Comparison of ENCODE assay signal across 9 cellular contexts in the genomic region with DNA sequence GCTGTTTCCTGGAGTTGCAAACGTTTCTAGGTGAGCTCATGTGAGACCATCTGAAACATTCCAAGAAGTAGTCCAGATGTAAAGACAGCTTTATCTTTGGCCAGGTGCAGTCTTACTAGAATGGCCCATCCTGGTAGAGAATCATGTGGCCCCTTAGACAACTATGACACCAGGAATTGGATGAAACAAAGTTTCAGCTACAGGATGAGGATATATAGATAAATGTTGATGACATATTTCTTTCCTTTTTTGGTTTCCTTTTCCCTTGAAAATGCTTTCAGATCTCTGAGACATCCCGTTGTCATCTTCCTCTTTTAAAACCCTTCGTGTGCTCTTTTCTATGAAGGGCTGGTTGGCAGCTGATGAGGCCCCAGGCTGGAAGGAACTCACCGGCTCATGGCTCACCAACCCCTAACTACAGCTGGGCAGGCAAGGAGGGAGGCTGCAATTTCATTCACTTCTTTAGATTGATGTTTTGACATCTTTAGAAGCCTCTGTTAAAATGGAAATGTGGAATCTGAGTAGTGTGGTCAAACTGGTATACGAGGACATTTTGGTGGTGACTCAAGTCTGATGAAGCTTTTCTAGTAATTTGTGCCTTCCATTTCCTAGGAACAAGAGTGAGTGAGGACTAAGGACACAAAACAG.
DNase-seq lines count a peak whose midpoint lies in the region; ATAC-seq, FAIRE-seq and TF ChIP-seq lines count a peak whose summit lies in the region.
"Had no signal": no experiment of that assay in that cellular context is flagged by ENCODE, and none has a peak within 500 bp of the region (broad histone marks: within the 10 kb centered on the region; RNA-seq: fewer than 3 reads in every experiment).

No MANE protein-coding gene starts in this region.

- H3K27me3 ChIP-seq in CD4-positive, CD25-positive, alpha-beta regulatory T cell (ENCODE audit: control insufficient read depth, insufficient read depth, low read length): no peaks in the 10 kb centered on the region

- peaks cover 12 to 21% (median 14%) of the 10 kb centered on the region in 4 donors for H3K4me1 Mint-ChIP-seq in CD4-positive, CD25-positive, alpha-beta regulatory T cell
- H3K4me1 Mint-ChIP-seq in activated T-helper 2 cell treated with anti-CD3 and anti-CD28 coated beads, Interferon-gamma antibody, Interleukin-2, Interleukin-4, amounts not matched to agents 10 μg/mL and 5 μg/mL and 100 μg/mL, durations not matched to agents 14 hours and 24 hours and 36 hours (ENCODE audit: low read depth): peaks cover 52% of the 10 kb centered on the region
- H3K4me1 Mint-ChIP-seq in memory B cell: peaks cover 8% of the 10 kb centered on the region

- H3K27me3 Mint-ChIP-seq in CD4-positive, CD25-positive, alpha-beta regulatory T cell: peaks cover 6% of the 10 kb centered on the region
- no peaks in the 10 kb centered on the region for H3K27me3 Mint-ChIP-seq in activated T-helper 2 cell treated with anti-CD3 and anti-CD28 coated beads, Interferon-gamma antibody, Interleukin-2, Interleukin-4, amounts not matched to agents 10 μg/mL and 5 μg/mL and 100 μg/mL, durations not matched to agents 14 hours and 24 hours and 36 hours (ENCODE audit: low read depth)
- H3K27me3 Mint-ChIP-seq in memory B cell: peaks cover 9% of the 10 kb centered on the region

- no peaks in the 10 kb centered on the region for H3K36me3 ChIP-seq in CD4-positive, CD25-positive, alpha-beta regulatory T cell (ENCODE audit: control insufficient read depth, insufficient read depth, low read length)

- TF ChIP-seq POLR2A in H54 (IDR thresholded peaks at IDR 0.05; ENCODE audit: low read depth, low read length): no peak

- no peaks in the 10 kb centered on the region for H3K9me3 ChIP-seq in CD4-positive, CD25-positive, alpha-beta regulatory T cell (ENCODE audit: control insufficient read depth in 2 of 2, low read length in 2 of 2)

- peak; percentile 31 to 37 for ATAC-seq in CD4-positive, CD25-positive, alpha-beta regulatory T cell (ENCODE audit: low read depth in 2 of 2)
- ATAC-seq in memory B cell (ENCODE audit: low read depth) (peak; percentile 63), GM18858 (IDR thresholded peaks at IDR 0.05; ENCODE audit: unreplicated experiment) (no peak)

- no peak for FAIRE-seq in H54 (lab: Jason Lieb, UNC)
- FAIRE-seq: TTC549 had no signal

- H3K4me1 ChIP-seq in CD4-positive, CD25-positive, alpha-beta regulatory T cell (ENCODE audit: control insufficient read depth, insufficient read depth, low read length, poor library complexity, severe bottlenecking): peaks cover 10% of the 10 kb centered on the region

- H3K4me3 Mint-ChIP-seq in CD4-positive, CD25-positive, alpha-beta regulatory T cell: peak overlapping the region in 1 of 4 donors; percentile 46
- peak overlapping the region; percentile 64 for H3K4me3 Mint-ChIP-seq in activated T-helper 2 cell treated with anti-CD3 and anti-CD28 coated beads, Interferon-gamma antibody, Interleukin-2, Interleukin-4, amounts not matched to agents 10 μg/mL and 5 μg/mL and 100 μg/mL, durations not matched to agents 14 hours and 24 hours and 36 hours (ENCODE audit: low read depth)
- H3K4me3 Mint-ChIP-seq in memory B cell: no peak overlapping the region

- H3K36me3 Mint-ChIP-seq in CD4-positive, CD25-positive, alpha-beta regulatory T cell: no peaks in the 10 kb centered on the region
- H3K36me3 Mint-ChIP-seq in activated T-helper 2 cell treated with anti-CD3 and anti-CD28 coated beads, Interferon-gamma antibody, Interleukin-2, Interleukin-4, amounts not matched to agents 10 μg/mL and 5 μg/mL and 100 μg/mL, durations not matched to agents 14 hours and 24 hours and 36 hours (ENCODE audit: low read depth): peaks cover 2% of the 10 kb centered on the region
- H3K36me3 Mint-ChIP-seq in memory B cell: no peaks in the 10 kb centered on the region

- H3K27ac ChIP-seq in CD4-positive, CD25-positive, alpha-beta regulatory T cell (ENCODE audit: insufficient read depth, low read length, poor library complexity, severe bottlenecking): no peak overlapping the region

- intact Hi-C loops in activated T-helper 2 cell treated with anti-CD3 and anti-CD28 coated beads, Interferon-gamma antibody, Interleukin-2, Interleukin-4, amounts not matched to agents 10 μg/mL and 5 μg/mL and 100 μg/mL, durations not matched to agents 14 hours and 24 hours and 36 hours (cut with micrococcal nuclease): loop anchor here (1.0 to 2.0 kb wide), 4 partner anchors 9 to 270 kb away; no protein-coding TSS in a partner anchor

- DNase-seq in CD4-positive, CD25-positive, alpha-beta regulatory T cell: peak in 1 of 3 donors; percentile 57
- DNase-seq in LHCN-M2 (ENCODE audit: low read depth): peak; percentile 56
- DNase-seq in activated T-helper 2 cell treated with anti-CD3 and anti-CD28 coated beads, Interferon-gamma antibody, Interleukin-2, Interleukin-4, amounts not matched to agents 10 μg/mL and 5 μg/mL and 100 μg/mL, durations not matched to agents 14 hours and 24 hours and 36 hours (ENCODE audit: low spot score): no peak
- no peak for DNase-seq in memory B cell (ENCODE audit: low spot score in 2 of 2)
- DNase-seq in NCI-H1105 (lab: John Stamatoyannopoulos, UW): no peak
- DNase-seq in H54 (ENCODE audit: insufficient read length, low spot score): no peak
- no peak for DNase-seq in HuH-7 (ENCODE audit: low spot score)

- H3K27ac Mint-ChIP-seq in CD4-positive, CD25-positive, alpha-beta regulatory T cell: peak overlapping the region; percentile 15 to 86 (median 44)
- H3K27ac Mint-ChIP-seq in activated T-helper 2 cell treated with anti-CD3 and anti-CD28 coated beads, Interferon-gamma antibody, Interleukin-2, Interleukin-4, amounts not matched to agents 10 μg/mL and 5 μg/mL and 100 μg/mL, durations not matched to agents 14 hours and 24 hours and 36 hours: peak overlapping the region; percentile 98
- peak overlapping the region; percentile 31 for H3K27ac Mint-ChIP-seq in memory B cell

- peak overlapping the region; percentile 27 for H3K4me3 ChIP-seq in CD4-positive, CD25-positive, alpha-beta regulatory T cell (ENCODE audit: low read depth, low read length)

- H3K9me3 Mint-ChIP-seq in CD4-positive, CD25-positive, alpha-beta regulatory T cell: peaks cover 0 to 1% (median 0%) of the 10 kb centered on the region in 7 donors
- H3K9me3 Mint-ChIP-seq in activated T-helper 2 cell treated with anti-CD3 and anti-CD28 coated beads, Interferon-gamma antibody, Interleukin-2, Interleukin-4, amounts not matched to agents 10 μg/mL and 5 μg/mL and 100 μg/mL, durations not matched to agents 14 hours and 24 hours and 36 hours: no peaks in the 10 kb centered on the region
- H3K9me3 Mint-ChIP-seq in memory B cell: no peaks in the 10 kb centered on the region

Comparison
In these comparisons a context has a peak if more than half of its experiments do, and no peak if none do; other contexts are left out.
1. H3K27ac Mint-ChIP-seq: peak in every context shown above with its lines; median percentile 98 in activated T-helper 2 cell treated with anti-CD3 and anti-CD28 coated beads, Interferon-gamma antibody, Interleukin-2, Interleukin-4, amounts not matched to agents 10 μg/mL and 5 μg/mL and 100 μg/mL, durations not matched to agents 14 hours and 24 hours and 36 hours; 44 in CD4-positive, CD25-positive, alpha-beta regulatory T cell; 31 in memory B cell.